Comparison of ENCODE assay signal across 12 cellular contexts in genomic region chr20:25009218-25010145, GRCh38.
DNase-seq lines count a peak whose midpoint lies in the region; ATAC-seq lines count a peak whose summit lies in the region.
"Had no signal": no experiment of that assay in that cellular context is flagged by ENCODE, and none has a peak within 500 bp of the region (broad histone marks: within the 10 kb centered on the region; RNA-seq: fewer than 3 reads in every experiment).

No MANE protein-coding gene starts in this region.

- no peaks in the 10 kb centered on the region for H3K27me3 Mint-ChIP-seq in stimulated activated naive B cell treated with anti-CD40 and anti-IgM and Interleukin-4, amounts not matched to agents 10 μg/mL and 1 μg/mL and 100 μg/mL, for 72 hours

- H3K27ac Mint-ChIP-seq in stimulated activated naive B cell treated with anti-CD40 and anti-IgM and Interleukin-4, amounts not matched to agents 10 μg/mL and 1 μg/mL and 100 μg/mL, for 72 hours: no peak overlapping the region

- no peaks in the 10 kb centered on the region for H3K4me1 Mint-ChIP-seq in stimulated activated naive B cell treated with anti-CD40 and anti-IgM and Interleukin-4, amounts not matched to agents 10 μg/mL and 1 μg/mL and 100 μg/mL, for 72 hours

- H3K9me3 Mint-ChIP-seq in stimulated activated naive B cell treated with anti-CD40 and anti-IgM and Interleukin-4, amounts not matched to agents 10 μg/mL and 1 μg/mL and 100 μg/mL, for 72 hours: no peaks in the 10 kb centered on the region

- peak; percentile 45 for DNase-seq in AG08395 (ENCODE audit: low spot score)
- DNase-seq in NCI-H2196 treated with DMSO at 0.1 percent for 48 hours (lab: John Stamatoyannopoulos, UW; ENCODE audit: unreplicated experiment): peak; percentile 54
- DNase-seq in medulla oblongata (ENCODE audit: extremely low spot score): peak; percentile 41
- DNase-seq in NCI-H2107 treated with DMSO at 0.1 percent for 48 hours (lab: John Stamatoyannopoulos, UW; ENCODE audit: unreplicated experiment): no peak
- DNase-seq in stimulated activated naive B cell treated with anti-CD40 and anti-IgM and Interleukin-4, amounts not matched to agents 10 μg/mL and 1 μg/mL and 100 μg/mL, for 72 hours: no peak
- DNase-seq in KBM-7: no peak
- DNase-seq in central memory CD4-positive, alpha-beta T cell: no peak
- DNase-seq: effector CD8-positive, alpha-beta T cell; NCI-H524; SHP77 treated with DMSO at 0.1 percent for 48 hours; stimulated activated CD4-positive, alpha-beta T cell treated with anti-CD3 and anti-CD28 coated beads, Interleukin-15, amount 100 ng/mL, for 24 hours had no signal

- no peak overlapping the region for H3K4me3 Mint-ChIP-seq in stimulated activated naive B cell treated with anti-CD40 and anti-IgM and Interleukin-4, amounts not matched to agents 10 μg/mL and 1 μg/mL and 100 μg/mL, for 72 hours

- H3K27ac ChIP-seq in cingulate gyrus (ENCODE audit: low read depth, low read length): peak overlapping the region; percentile 33

- in situ Hi-C loops in KBM-7 (cut with MboI; ENCODE audit: low pct_unique_long_range_greater_than_20kb, low sequenced_read_pairs): no loop called here

- peaks cover 27 to 42% of the 10 kb centered on the region in 2 donors for H3K36me3 Mint-ChIP-seq in stimulated activated naive B cell treated with anti-CD40 and anti-IgM and Interleukin-4, amounts not matched to agents 10 μg/mL and 1 μg/mL and 100 μg/mL, for 72 hours

- ATAC-seq in stimulated activated naive B cell treated with anti-CD40 and anti-IgM and Interleukin-4, amounts not matched to agents 10 μg/mL and 1 μg/mL and 100 μg/mL, for 72 hours (replicated peaks): no peak

Comparison
In these comparisons a context has a peak if more than half of its experiments do, and no peak if none do; other contexts are left out.
1. DNase-seq: peak in AG08395 (single experiment), NCI-H2196 treated with DMSO at 0.1 percent for 48 hours (single experiment) and medulla oblongata (single experiment); none in NCI-H2107 treated with DMSO at 0.1 percent for 48 hours (single experiment), stimulated activated naive B cell treated with anti-CD40 and anti-IgM and Interleukin-4, amounts not matched to agents 10 μg/mL and 1 μg/mL and 100 μg/mL, for 72 hours (single experiment), KBM-7 (single experiment) and central memory CD4-positive, alpha-beta T cell (single experiment).